In the genomic region with DNA sequence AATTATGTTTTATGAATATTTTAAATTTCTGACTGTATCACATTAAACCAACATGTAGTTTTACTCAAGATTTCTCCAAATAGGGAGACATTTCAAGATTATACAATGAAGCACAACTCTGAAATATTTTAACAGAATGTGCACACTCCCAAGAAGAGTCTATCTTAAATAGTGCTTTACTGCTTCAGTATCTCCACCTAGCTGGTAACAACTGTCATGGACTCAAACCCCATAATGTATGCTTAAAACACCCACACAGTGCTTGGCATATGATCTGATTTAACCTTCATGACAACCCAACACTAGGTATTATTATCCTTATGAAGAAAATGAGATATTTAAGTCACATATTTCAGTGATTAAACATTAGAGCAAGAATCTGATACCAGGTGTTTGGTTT, we compare ENCODE assay signal across 1 cellular context.
TF ChIP-seq lines count a peak whose summit lies in the region.

No MANE protein-coding gene starts in this region.

TF ChIP-seq in GM12878, 131 proteins besides CTCF, POLR2A, EP300 and RAD21:
- no peak for TF ChIP-seq POLR2AphosphoS5 (IDR thresholded peaks at IDR 0.05; ENCODE audit: low read length)
- TF ChIP-seq NFYA (IDR thresholded peaks at IDR 0.05; ENCODE audit: borderline replicate concordance, low read depth, low read length), result no peak
- TF ChIP-seq CHD1 (IDR thresholded peaks at IDR 0.05; ENCODE audit: low read depth, low read length), result no peak
- TF ChIP-seq CHD4 (IDR thresholded peaks at IDR 0.05), result no peak
- no peak for TF ChIP-seq ZNF622 (IDR thresholded peaks at IDR 0.05)
- peak; percentile 26; the same call in 1 of the 2 replicates for TF ChIP-seq SMC3 (IDR thresholded peaks at IDR 0.05; ENCODE audit: borderline replicate concordance, low read length)
- TF ChIP-seq, protein P1, sequence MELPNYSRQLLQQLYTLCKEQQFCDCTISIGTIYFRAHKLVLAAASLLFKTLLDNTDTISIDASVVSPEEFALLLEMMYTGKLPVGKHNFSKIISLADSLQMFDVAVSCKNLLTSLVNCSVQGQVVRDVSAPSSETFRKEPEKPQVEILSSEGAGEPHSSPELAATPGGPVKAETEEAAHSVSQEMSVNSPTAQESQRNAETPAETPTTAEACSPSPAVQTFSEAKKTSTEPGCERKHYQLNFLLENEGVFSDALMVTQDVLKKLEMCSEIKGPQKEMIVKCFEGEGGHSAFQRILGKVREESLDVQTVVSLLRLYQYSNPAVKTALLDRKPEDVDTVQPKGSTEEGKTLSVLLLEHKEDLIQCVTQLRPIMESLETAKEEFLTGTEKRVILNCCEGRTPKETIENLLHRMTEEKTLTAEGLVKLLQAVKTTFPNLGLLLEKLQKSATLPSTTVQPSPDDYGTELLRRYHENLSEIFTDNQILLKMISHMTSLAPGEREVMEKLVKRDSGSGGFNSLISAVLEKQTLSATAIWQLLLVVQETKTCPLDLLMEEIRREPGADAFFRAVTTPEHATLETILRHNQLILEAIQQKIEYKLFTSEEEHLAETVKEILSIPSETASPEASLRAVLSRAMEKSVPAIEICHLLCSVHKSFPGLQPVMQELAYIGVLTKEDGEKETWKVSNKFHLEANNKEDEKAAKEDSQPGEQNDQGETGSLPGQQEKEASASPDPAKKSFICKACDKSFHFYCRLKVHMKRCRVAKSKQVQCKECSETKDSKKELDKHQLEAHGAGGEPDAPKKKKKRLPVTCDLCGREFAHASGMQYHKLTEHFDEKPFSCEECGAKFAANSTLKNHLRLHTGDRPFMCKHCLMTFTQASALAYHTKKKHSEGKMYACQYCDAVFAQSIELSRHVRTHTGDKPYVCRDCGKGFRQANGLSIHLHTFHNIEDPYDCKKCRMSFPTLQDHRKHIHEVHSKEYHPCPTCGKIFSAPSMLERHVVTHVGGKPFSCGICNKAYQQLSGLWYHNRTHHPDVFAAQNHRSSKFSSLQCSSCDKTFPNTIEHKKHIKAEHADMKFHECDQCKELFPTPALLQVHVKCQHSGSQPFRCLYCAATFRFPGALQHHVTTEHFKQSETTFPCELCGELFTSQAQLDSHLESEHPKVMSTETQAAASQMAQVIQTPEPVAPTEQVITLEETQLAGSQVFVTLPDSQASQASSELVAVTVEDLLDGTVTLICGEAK (IDR thresholded peaks at IDR 0.05; ENCODE audit: borderline replicate concordance), result no peak
TF ChIP-seq in GM12878: peak in this region for 1.
